In the genomic region with DNA sequence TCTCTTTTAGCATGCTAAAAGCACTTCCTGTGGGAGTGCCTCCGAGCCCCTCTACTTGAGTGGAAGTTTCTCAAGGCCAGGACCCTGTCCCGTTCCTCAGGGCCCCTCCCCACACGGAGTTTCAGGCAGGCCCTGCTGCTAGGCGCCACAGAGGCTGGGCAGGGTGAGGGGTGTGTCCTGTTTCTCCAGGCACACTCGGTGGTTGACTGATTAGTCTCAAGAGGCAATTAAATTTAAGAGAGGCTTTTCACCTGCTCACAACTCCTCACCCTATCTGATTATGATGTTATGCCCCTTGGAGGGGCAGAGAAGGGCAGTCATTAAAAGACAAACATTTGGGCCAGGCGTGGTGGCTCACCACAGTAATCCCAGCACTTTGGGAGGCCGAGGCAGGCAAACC, we compare ENCODE assay signal across 23 cellular contexts.
DNase-seq lines count a peak whose midpoint lies in the region; ATAC-seq and TF ChIP-seq lines count a peak whose summit lies in the region.
"Had no signal": no experiment of that assay in that cellular context is flagged by ENCODE, and none has a peak within 500 bp of the region (broad histone marks: within the 10 kb centered on the region; RNA-seq: fewer than 3 reads in every experiment).

No MANE protein-coding gene starts in this region.

- CTCF ChIA-PET in Calu3 (lab: Charles Lee) = interaction anchor here (0.6 kb wide), 1 partner anchor 11 kb away, joined by 7 read pairs; no protein-coding TSS in a partner anchor

- peaks cover 0 to 6% (median 0%) of the 10 kb centered on the region in 11 donors for H3K9me3 ChIP-seq in heart right ventricle
- H3K9me3 ChIP-seq in lower lobe of right lung = no peaks in the 10 kb centered on the region
- no peaks in the 10 kb centered on the region for H3K9me3 ChIP-seq in vagina
- H3K9me3 ChIP-seq: A549, prostate gland had no signal

- in situ Hi-C loops in brain microvascular endothelial cell (cut with HindIII; ENCODE audit: low pct_ligation_motif_present, low sequenced_read_pairs) = no loop called here

- H3K27ac Mint-ChIP-seq in Calu3 (ENCODE audit: unreplicated experiment) = no peak overlapping the region

- no TSS peak for BruUV-seq in Calu3 (replicated peaks; lab: Mats Ljungman, UMichigan)

- peaks cover 66% of the 10 kb centered on the region for H3K4me1 Mint-ChIP-seq in Calu3 (ENCODE audit: low read depth, unreplicated experiment)

- H3K27ac ChIP-seq in heart right ventricle (peak overlapping the region in 6 of 10 donors; percentile 14 to 87 (median 68)), lower lobe of right lung (no peak overlapping the region), vagina (peak overlapping the region; percentile 19), brain microvascular endothelial cell (no peak overlapping the region)
- H3K27ac ChIP-seq: A549, PC-9, prostate gland had no signal

- H3K36me3 ChIP-seq in heart right ventricle = no peaks in the 10 kb centered on the region
- H3K36me3 ChIP-seq in lower lobe of right lung = no peaks in the 10 kb centered on the region
- no peaks in the 10 kb centered on the region for H3K36me3 ChIP-seq in vagina
- no peaks in the 10 kb centered on the region for H3K36me3 ChIP-seq in brain microvascular endothelial cell (replicated peaks)
- H3K36me3 ChIP-seq: prostate gland had no signal

- no peak for TF ChIP-seq POLR2A in vagina (IDR thresholded peaks at IDR 0.05)

- intact Hi-C loops in heart right ventricle (cut with DNase I) (loop anchor here in 2 of 10 donors (5.0 to 10.0 kb wide), 2 partner anchors 74 to 622 kb away; no protein-coding TSS in a partner anchor), left cardiac atrium (cut with DNase I) (no loop called here), lower lobe of right lung (cut with DNase I) (loop anchor here (10.0 kb wide), 1 partner anchor 532 kb away; no protein-coding TSS in a partner anchor), vagina (cut with DNase I) (loop anchor here (10.0 kb wide), 1 partner anchor 532 kb away; no protein-coding TSS in a partner anchor), Calu3 (cut with micrococcal nuclease; ENCODE audit: unreplicated experiment) (no loop called here)

- TF ChIP-seq CTCF in heart right ventricle (IDR thresholded peaks at IDR 0.05) = no peak
- TF ChIP-seq CTCF in lower lobe of right lung (IDR thresholded peaks at IDR 0.05) = no peak
- TF ChIP-seq CTCF in vagina (IDR thresholded peaks at IDR 0.05) = no peak
- no peak for TF ChIP-seq CTCF in brain microvascular endothelial cell (IDR thresholded peaks at IDR 0.05; ENCODE audit: low read depth, low read length, missing control alignments)
- no peak for TF ChIP-seq CTCF in Calu3 (IDR thresholded peaks at IDR 0.05; ENCODE audit: unreplicated experiment)

- 69 to 77% methylated on average over 7 of the region's 7 CpGs for WGBS in heart right ventricle, 2 donors

- H3K9me3 Mint-ChIP-seq in Calu3 (ENCODE audit: low read depth, unreplicated experiment) = peaks cover 1% of the 10 kb centered on the region

- peaks cover 14% of the 10 kb centered on the region for H3K36me3 Mint-ChIP-seq in Calu3 (ENCODE audit: insufficient read depth, unreplicated experiment)
- H3K36me3 Mint-ChIP-seq: CD14-positive monocyte had no signal

- no peak overlapping the region for H3K4me3 ChIP-seq in heart right ventricle
- H3K4me3 ChIP-seq in lower lobe of right lung = no peak overlapping the region
- no peak overlapping the region for H3K4me3 ChIP-seq in vagina
- no peak overlapping the region for H3K4me3 ChIP-seq in brain microvascular endothelial cell (ENCODE audit: low read depth, low read length)
- H3K4me3 ChIP-seq: A549, coronary artery, PC-9, prostate gland, skin epidermis had no signal

- no peak overlapping the region for H3K4me3 Mint-ChIP-seq in Calu3 (ENCODE audit: low read depth, unreplicated experiment)
- H3K4me3 Mint-ChIP-seq: CD14-positive monocyte, neural crest cell had no signal

- no peaks in the 10 kb centered on the region for H3K27me3 Mint-ChIP-seq in Calu3 (ENCODE audit: unreplicated experiment)

- H3K4me1 ChIP-seq in heart right ventricle (peaks cover 13 to 67% (median 38%) of the 10 kb centered on the region in 9 donors), lower lobe of right lung (peaks cover 35% of the 10 kb centered on the region), vagina (peaks cover 22% of the 10 kb centered on the region)
- H3K4me1 ChIP-seq: A549, prostate gland had no signal

- no peaks in the 10 kb centered on the region for H3K27me3 ChIP-seq in heart right ventricle
- H3K27me3 ChIP-seq in lower lobe of right lung (ENCODE audit: low read depth) = no peaks in the 10 kb centered on the region
- H3K27me3 ChIP-seq in vagina = no peaks in the 10 kb centered on the region
- no peaks in the 10 kb centered on the region for H3K27me3 ChIP-seq in brain microvascular endothelial cell (replicated peaks)

- DNase-seq in heart right ventricle (no peak), left cardiac atrium (no peak), NCI-H748 (lab: John Stamatoyannopoulos, UW; ENCODE audit: unreplicated experiment) (peak; percentile 89), lower lobe of right lung (no peak), vagina (ENCODE audit: extremely low spot score in 2 of 2) (no peak), germinal center (ENCODE audit: low spot score) (no peak), brain microvascular endothelial cell (no peak), Calu3 (no peak)
- DNase-seq: activated CD4-positive, alpha-beta T cell treated with anti-CD3 and anti-CD28 coated beads for 1 hour; hypothalamus; islet precursor cell; NCI-H526 treated with DMSO at 0.1 percent for 48 hours; PC-9; stimulated activated CD4-positive, alpha-beta T cell treated with anti-CD3 and anti-CD28 coated beads, Interleukin-4, amount 100 ng/mL, for 1 hour; T1000 had no signal

- no peak for ATAC-seq in heart right ventricle
- no peak for ATAC-seq in left cardiac atrium
- peak; percentile 24 to 35 for ATAC-seq in lower lobe of right lung
- ATAC-seq: A549, HCT116, HepG2 had no signal

Comparison
In these comparisons a context has a peak if more than half of its experiments do, and no peak if none do; other contexts are left out.
1. ATAC-seq: peak in lower lobe of right lung (2 of 2); none in heart right ventricle (0 of 8) and left cardiac atrium (0 of 2).
2. H3K27ac ChIP-seq: peak in heart right ventricle (6 of 10) and vagina (single experiment); none in lower lobe of right lung (single experiment) and brain microvascular endothelial cell (single experiment).
3. intact Hi-C loops: an anchor here in lower lobe of right lung (10.0 kb wide) and vagina (10.0 kb wide); none called in left cardiac atrium and Calu3.